ENCODE assay signal across 9 cellular contexts in genomic region chr12:24991209-24992049, GRCh38. TPM values are rescaled to one million over a fixed set of nuclear protein-coding genes. Genes with fewer than 3 reads are reported as not detected.
A peak's percentile ranks its signal among the peaks of the same experiment; 100 is the strongest.
DNase-seq lines count a peak whose midpoint lies in the region; ATAC-seq and TF ChIP-seq lines count a peak whose summit lies in the region.
"Had no signal": no experiment of that assay in that cellular context is flagged by ENCODE, and none has a peak within 500 bp of the region (broad histone marks: within the 10 kb centered on the region; RNA-seq: fewer than 3 reads in every experiment).

No MANE protein-coding gene starts in this region.

- H3K27me3 Mint-ChIP-seq in HFFc6 (ENCODE audit: insufficient read depth) (peaks cover 23% of the 10 kb centered on the region), T-cell (peaks cover 0 to 9% of the 10 kb centered on the region in 2 donors)

- no peak for DNase-seq in activated CD4-positive, CD25-positive, alpha-beta regulatory T cell (lab: John Stamatoyannopoulos, UW)
- DNase-seq in HFFc6 (peak; percentile 52), NCI-H187 treated with DMSO at 0.1 percent for 48 hours (lab: John Stamatoyannopoulos, UW) (peak; percentile 18), T-cell (peak in 7 of 34 experiments; percentile 1 to 31 (median 9)), fibroblast of the conjunctiva (ENCODE audit: low read depth) (peak; percentile 53), non-pigmented ciliary epithelial cell (ENCODE audit: low read depth) (peak; percentile 30)

- CTCF ChIA-PET in T-cell (lab: Charles Lee): interaction anchor here (0.5 to 3.7 kb wide), 31 partner anchors 8 to 445 kb away, joined by 3 to 42 read pairs (median 4); partner anchors contain the start of genes DNAI7 (in 1 of the 2) and ETFRF1 (in 1 of the 2)

- H3K36me3 Mint-ChIP-seq in HFFc6 (ENCODE audit: low read depth) (no peaks in the 10 kb centered on the region), T-cell (no peaks in the 10 kb centered on the region)
- H3K36me3 Mint-ChIP-seq: CD8-positive, alpha-beta memory T cell had no signal

- H3K4me3 Mint-ChIP-seq in HFFc6: no peak overlapping the region
- H3K4me3 Mint-ChIP-seq in T-cell: no peak overlapping the region
- H3K4me3 Mint-ChIP-seq: CD8-positive, alpha-beta memory T cell had no signal

- H3K9me3 Mint-ChIP-seq in HFFc6: no peaks in the 10 kb centered on the region
- no peaks in the 10 kb centered on the region for H3K9me3 Mint-ChIP-seq in T-cell
- H3K9me3 Mint-ChIP-seq: CD8-positive, alpha-beta memory T cell had no signal

- H3K27ac Mint-ChIP-seq in HFFc6: no peak overlapping the region
- no peak overlapping the region for H3K27ac Mint-ChIP-seq in T-cell
- H3K27ac Mint-ChIP-seq: CD8-positive, alpha-beta memory T cell had no signal

- ATAC-seq in activated CD4-positive, CD25-positive, alpha-beta regulatory T cell treated with anti-CD3 and anti-CD28 coated beads, Interleukin-2, amount 50 U/mL, for 24 hours: peak; percentile 76 to 86
- peak; percentile 76 to 91 (median 84) for ATAC-seq in T-cell (replicated peaks in 1 of 4)
- no peak for ATAC-seq in HG02981 (IDR thresholded peaks at IDR 0.05; ENCODE audit: unreplicated experiment)

- POLR2A ChIA-PET in T-cell (lab: Charles Lee): interaction anchor here in 1 of 2 donors (0.7 kb wide), 1 partner anchor 165 kb away, joined by 4 read pairs; no protein-coding TSS in a partner anchor

- no peaks in the 10 kb centered on the region for H3K4me1 Mint-ChIP-seq in HFFc6 (ENCODE audit: low read depth)
- peaks cover 0 to 3% (median 0%) of the 10 kb centered on the region in 3 donors for H3K4me1 Mint-ChIP-seq in T-cell
- H3K4me1 Mint-ChIP-seq: CD8-positive, alpha-beta memory T cell had no signal

- TF ChIP-seq CTCF in HFFc6 (IDR thresholded peaks at IDR 0.05): peak; percentile 88

RNA-seq across cellular contexts. Expression of gene BCAT1, which starts 42.5 kb away (rescaled TPM):
- total RNA-seq in HFFc6 (2021; fragmentation: NEBNext Ultra II Directional; extraction: Animal tissue kit (Norgen Biotek cat#: 25700)): 100 to 1,000 TPM; 156 to 180 (median 173) TPM
- 1 to 10 TPM; 1.2 to 4.2 (median 3.2) TPM for total RNA-seq in T-cell

Comparison
In these comparisons a context has a peak if more than half of its experiments do, and no peak if none do; other contexts are left out.
1. DNase-seq: peak in HFFc6 (single experiment), NCI-H187 treated with DMSO at 0.1 percent for 48 hours (single experiment), fibroblast of the conjunctiva (single experiment) and non-pigmented ciliary epithelial cell (single experiment); none in activated CD4-positive, CD25-positive, alpha-beta regulatory T cell (0 of 4).
2. RNA of gene BCAT1, which starts 42.5 kb away (total RNA-seq): 156 to 180 TPM in HFFc6; 1.2 to 4.2 TPM in T-cell; every median in the first group is over 10 times any median in the second.